Comparison of ENCODE assay signal across 27 cellular contexts in genomic region chr5:145072880-145073279, GRCh38.
A peak's percentile ranks its signal among the peaks of the same experiment; 100 is the strongest.
DNase-seq lines count a peak whose midpoint lies in the region; ATAC-seq and TF ChIP-seq lines count a peak whose summit lies in the region.
"Had no signal": no experiment of that assay in that cellular context is flagged by ENCODE, and none has a peak within 500 bp of the region (broad histone marks: within the 10 kb centered on the region; RNA-seq: fewer than 3 reads in every experiment).

No MANE protein-coding gene starts in this region.

- H3K36me3 Mint-ChIP-seq in nephron progenitor cell (ENCODE audit: low read depth), result no peaks in the 10 kb centered on the region
- H3K36me3 Mint-ChIP-seq: activated naive CD8-positive, alpha-beta T cell treated with anti-CD3 and anti-CD28 coated beads for 36 hours; CD4-positive, alpha-beta memory T cell; naive B cell; stimulated activated naive B cell treated with anti-CD40 and anti-IgM and Interleukin-4, amounts not matched to agents 10 μg/mL and 1 μg/mL and 100 μg/mL, for 72 hours had no signal

- in situ Hi-C loops in Caki2 (cut with HindIII; ENCODE audit: low pct_unique_long_range_greater_than_20kb, low sequenced_read_pairs), result no loop called here
- in situ Hi-C loops in astrocyte of the cerebellum (cut with HindIII; ENCODE audit: low sequenced_read_pairs), result no loop called here

- H3K4me3 Mint-ChIP-seq in nephron progenitor cell, result no peak overlapping the region
- H3K4me3 Mint-ChIP-seq: activated CD8-positive, alpha-beta T cell treated with anti-CD3 and anti-CD28 coated beads for 36 hours; activated naive CD8-positive, alpha-beta T cell treated with anti-CD3 and anti-CD28 coated beads for 36 hours; CD4-positive, alpha-beta memory T cell; naive B cell; stimulated activated naive B cell treated with anti-CD40 and anti-IgM and Interleukin-4, amounts not matched to agents 10 μg/mL and 1 μg/mL and 100 μg/mL, for 72 hours; T-helper 1 cell treated with Interleukin-12 subunit alpha and Interleukin-12 subunit beta and Interleukin-4 antibody, amounts not matched to agents 30 μg/mL and 1 μg/mL, for 36 hours had no signal

- peaks cover 16% of the 10 kb centered on the region for H3K4me1 Mint-ChIP-seq in nephron progenitor cell
- H3K4me1 Mint-ChIP-seq: activated naive CD8-positive, alpha-beta T cell treated with anti-CD3 and anti-CD28 coated beads for 36 hours; CD4-positive, alpha-beta memory T cell; naive B cell; stimulated activated naive B cell treated with anti-CD40 and anti-IgM and Interleukin-4, amounts not matched to agents 10 μg/mL and 1 μg/mL and 100 μg/mL, for 72 hours had no signal

- DNase-seq in Caki2 (ENCODE audit: low read depth), result peak; percentile 5
- DNase-seq in NCI-H187 (lab: John Stamatoyannopoulos, UW), result peak; percentile 4 to 31
- DNase-seq in astrocyte of the cerebellum (ENCODE audit: low read depth), result peak; percentile 19
- DNase-seq in nephron progenitor cell, result peak; percentile 10
- DNase-seq in stimulated activated CD4-positive, alpha-beta T cell treated with anti-CD3 and anti-CD28 coated beads, Interleukin-2, amount 100 ng/mL, for 24 hours, result no peak
- DNase-seq: activated CD4-positive, alpha-beta T cell treated with anti-CD3 and anti-CD28 coated beads for 1 hour; activated CD8-positive, alpha-beta T cell treated with anti-CD3 and anti-CD28 coated beads for 36 hours; activated effector memory CD4-positive, alpha-beta T cell treated with Interleukin-2 at 50 U/mL for 16 hours; activated naive CD8-positive, alpha-beta T cell treated with anti-CD3 and anti-CD28 coated beads for 36 hours; CD4-positive, alpha-beta memory T cell; cerebellar nuclear complex; GOT3; heart right ventricle; left lung; naive B cell; NCI-H1436 treated with DMSO at 0.1 percent for 48 hours; NCI-H526; spleen; stimulated activated CD4-positive, alpha-beta T cell treated with anti-CD3 and anti-CD28 coated beads, Interleukin-4, amount 100 ng/mL, for 1 hour; stimulated activated naive B cell treated with anti-CD40 and anti-IgM and Interleukin-4, amounts not matched to agents 10 μg/mL and 1 μg/mL and 100 μg/mL, for 72 hours; testis had no signal

- no peak overlapping the region for H3K27ac Mint-ChIP-seq in nephron progenitor cell
- H3K27ac Mint-ChIP-seq: activated CD8-positive, alpha-beta T cell treated with anti-CD3 and anti-CD28 coated beads for 36 hours; activated naive CD8-positive, alpha-beta T cell treated with anti-CD3 and anti-CD28 coated beads for 36 hours; CD4-positive, alpha-beta memory T cell; naive B cell; stimulated activated naive B cell treated with anti-CD40 and anti-IgM and Interleukin-4, amounts not matched to agents 10 μg/mL and 1 μg/mL and 100 μg/mL, for 72 hours; T-helper 1 cell treated with Interleukin-12 subunit alpha and Interleukin-12 subunit beta and Interleukin-4 antibody, amounts not matched to agents 30 μg/mL and 1 μg/mL, for 36 hours had no signal

- no peak for ATAC-seq in GM21423 (IDR thresholded peaks at IDR 0.05; ENCODE audit: unreplicated experiment)
- ATAC-seq in GM21786 (IDR thresholded peaks at IDR 0.05; ENCODE audit: unreplicated experiment), result no peak
- ATAC-seq: activated CD8-positive, alpha-beta T cell treated with anti-CD3 and anti-CD28 coated beads for 36 hours; heart right ventricle; left lung; stimulated activated naive B cell treated with anti-CD40 and anti-IgM and Interleukin-4, amounts not matched to agents 10 μg/mL and 1 μg/mL and 100 μg/mL, for 72 hours had no signal

- H3K9me3 Mint-ChIP-seq in nephron progenitor cell, result no peaks in the 10 kb centered on the region
- H3K9me3 Mint-ChIP-seq: stimulated activated naive B cell treated with anti-CD40 and anti-IgM and Interleukin-4, amounts not matched to agents 10 μg/mL and 1 μg/mL and 100 μg/mL, for 72 hours; T-helper 1 cell treated with Interleukin-12 subunit alpha and Interleukin-12 subunit beta and Interleukin-4 antibody, amounts not matched to agents 30 μg/mL and 1 μg/mL, for 36 hours had no signal

- TF ChIP-seq CTCF in astrocyte of the cerebellum (IDR thresholded peaks at IDR 0.05; ENCODE audit: low read depth, low read length, missing control alignments), result no peak
- TF ChIP-seq CTCF in nephron progenitor cell (IDR thresholded peaks at IDR 0.05), result no peak

- H3K27me3 Mint-ChIP-seq in nephron progenitor cell (ENCODE audit: low read depth, poor library complexity), result peaks cover 4% of the 10 kb centered on the region
- H3K27me3 Mint-ChIP-seq: activated CD8-positive, alpha-beta T cell treated with anti-CD3 and anti-CD28 coated beads for 36 hours; activated naive CD8-positive, alpha-beta T cell treated with anti-CD3 and anti-CD28 coated beads for 36 hours; CD4-positive, alpha-beta memory T cell; naive B cell; stimulated activated naive B cell treated with anti-CD40 and anti-IgM and Interleukin-4, amounts not matched to agents 10 μg/mL and 1 μg/mL and 100 μg/mL, for 72 hours had no signal

- no peak overlapping the region for H3K4me3 ChIP-seq in astrocyte of the cerebellum (ENCODE audit: low read depth, low read length)
- H3K4me3 ChIP-seq: ascending aorta, heart right ventricle, left lung, right atrium auricular region, SK-N-MC, spleen, testis had no signal

Comparison
In these comparisons a context has a peak if more than half of its experiments do, and no peak if none do; other contexts are left out.
1. DNase-seq: peak in Caki2 (single experiment), NCI-H187 (2 of 2), astrocyte of the cerebellum (single experiment) and nephron progenitor cell (single experiment); none in stimulated activated CD4-positive, alpha-beta T cell treated with anti-CD3 and anti-CD28 coated beads, Interleukin-2, amount 100 ng/mL, for 24 hours (0 of 2).